8 cellular contexts compared by ENCODE assay signal in genomic region chr1:228109073-228109961, GRCh38. TPM values are rescaled to one million over a fixed set of nuclear protein-coding genes. Genes with fewer than 3 reads are reported as not detected.
A peak's percentile ranks its signal among the peaks of the same experiment; 100 is the strongest.
DNase-seq lines count a peak whose midpoint lies in the region; ATAC-seq and TF ChIP-seq lines count a peak whose summit lies in the region.

Gene MRPL55, minus strand, starts transcription at chr1:228109299. Its CDS starts 1,039 bp downstream, at chr1:228108260.

- POLR2A ChIA-PET in SK-N-SH (lab: Yijun Ruan, JAX) = interaction anchor here (0.6 to 1.4 kb wide), 2 partner anchors 42 to 298 kb away, joined by 3 to 8 read pairs; partner anchors contain the start of gene TRIM11

- no peak for TF ChIP-seq RAD21 in SK-N-SH (IDR thresholded peaks at IDR 0.05; ENCODE audit: low read length)

- no peaks in the 10 kb centered on the region for H3K9me3 ChIP-seq in SK-N-SH

- TF ChIP-seq CTCF in GM06990 (IDR thresholded peaks at IDR 0.05; ENCODE audit: insufficient read depth, low read length, poor library complexity, severe bottlenecking) (peak; percentile 5), SK-N-SH (IDR thresholded peaks at IDR 0.05) (peak; percentile 27; the same call in 1 of the 2 replicates)

- DNase-seq in GM06990 (ENCODE audit: extremely low read depth, insufficient read length) (peak; percentile 98), NCI-H1048 (lab: John Stamatoyannopoulos, UW) (peak; percentile 97), SK-N-SH (peak; percentile 96), globus pallidus (ENCODE audit: low spot score) (peak; percentile 98), occipital lobe (lab: John Stamatoyannopoulos, UW) (peak; percentile 98)
- DNase-seq in activated naive CD4-positive, alpha-beta T cell treated with anti-CD3 and anti-CD28 coated beads, Interleukin-2, amount 50 U/mL, for 16 hours = peak; percentile 96

- H3K4me1 ChIP-seq in SK-N-SH (ENCODE audit: control insufficient read depth in 1 of 2, insufficient read depth in 2 of 2, low read depth in 1 of 2, low read length in 1 of 2) = peaks cover 4 to 27% of the 10 kb centered on the region in 2 experiments; a peak in 3 of 4 replicates

- no peaks in the 10 kb centered on the region for H4K20me1 ChIP-seq in SK-N-SH (ENCODE audit: insufficient read depth)

- peak within 1 kb of the TSS; percentile 91 for H2AFZ ChIP-seq in SK-N-SH (ENCODE audit: low read depth)

- no peak for TF ChIP-seq EP300 in SK-N-SH (IDR thresholded peaks at IDR 0.05; ENCODE audit: borderline replicate concordance in 1 of 2, low read depth in 1 of 2, low read length in 1 of 2)

- H3K27me3 ChIP-seq in GM06990 (replicated peaks; ENCODE audit: control insufficient read depth, insufficient read depth, low read length) (no peaks in the 10 kb centered on the region), SK-N-SH (ENCODE audit: insufficient read depth) (no peaks in the 10 kb centered on the region)

- ATAC-seq in HG02588 (IDR thresholded peaks at IDR 0.05; ENCODE audit: unreplicated experiment) = peak; percentile 90

- H3K27ac ChIP-seq in SK-N-SH (ENCODE audit: low read depth in 2 of 2, low read length in 1 of 2) (peak within 1 kb of the TSS; percentile 49 to 79; a peak in 3 of 4 replicates), temporal lobe (ENCODE audit: low read depth, low read length) (peak within 1 kb of the TSS; percentile 92)

- H3K9ac ChIP-seq in SK-N-SH = peak within 1 kb of the TSS; percentile 93

- H3K4me3 ChIP-seq in GM06990 (replicated peaks; ENCODE audit: low read depth, low read length) (peak within 1 kb of the TSS; percentile 99), SK-N-SH (ENCODE audit: low read depth in 2 of 2, low read length in 1 of 2) (peak within 1 kb of the TSS; percentile 100)

- peak within 1 kb of the TSS; percentile 89 for H3K4me2 ChIP-seq in SK-N-SH

- no peaks in the 10 kb centered on the region for H3F3A ChIP-seq in SK-N-SH (replicated peaks; ENCODE audit: insufficient read depth)

- peaks cover 15% of the 10 kb centered on the region for H3K36me3 ChIP-seq in GM06990 (ENCODE audit: control insufficient read depth, insufficient read depth, low read length)
- peaks cover 6 to 23% of the 10 kb centered on the region in 2 experiments for H3K36me3 ChIP-seq in SK-N-SH (replicated peaks in 1 of 2; ENCODE audit: control insufficient read depth in 1 of 2, insufficient read depth in 2 of 2, low read length in 1 of 2)

- H3K79me2 ChIP-seq in SK-N-SH (ENCODE audit: insufficient read depth) = peaks cover 18% of the 10 kb centered on the region; the same call in 1 of the 2 replicates

- 2% methylated on average over 49 of the region's 66 CpGs for WGBS in SK-N-SH (ENCODE audit: low lambda C conversion rate)

- H3K9me2 ChIP-seq in SK-N-SH = no peaks in the 10 kb centered on the region

- CTCF ChIA-PET in SK-N-SH (lab: Yijun Ruan, JAX) = interaction anchor here (0.7 to 5.6 kb wide), 5 partner anchors 21 to 70 kb away, joined by 3 to 31 read pairs (median 4); no protein-coding TSS in a partner anchor

TF ChIP-seq in SK-N-SH, 30 proteins besides CTCF, POLR2A, EP300 and RAD21:
- TF ChIP-seq MXI1 (IDR thresholded peaks at IDR 0.05; ENCODE audit: low read depth, low read length) = peak; percentile 84; the same call in 1 of the 2 replicates
- TF ChIP-seq TCF12 (IDR thresholded peaks at IDR 0.05) = no peak
- TF ChIP-seq POLR2AphosphoS5 (IDR thresholded peaks at IDR 0.05; ENCODE audit: low read depth, low read length) = peak; percentile 91
- no peak for TF ChIP-seq RXRA (IDR thresholded peaks at IDR 0.05; ENCODE audit: borderline replicate concordance, low read depth)
- peak; percentile 72 for TF ChIP-seq TAF1 (IDR thresholded peaks at IDR 0.05; ENCODE audit: borderline replicate concordance, low read depth, low read length)
- TF ChIP-seq, protein P1, sequence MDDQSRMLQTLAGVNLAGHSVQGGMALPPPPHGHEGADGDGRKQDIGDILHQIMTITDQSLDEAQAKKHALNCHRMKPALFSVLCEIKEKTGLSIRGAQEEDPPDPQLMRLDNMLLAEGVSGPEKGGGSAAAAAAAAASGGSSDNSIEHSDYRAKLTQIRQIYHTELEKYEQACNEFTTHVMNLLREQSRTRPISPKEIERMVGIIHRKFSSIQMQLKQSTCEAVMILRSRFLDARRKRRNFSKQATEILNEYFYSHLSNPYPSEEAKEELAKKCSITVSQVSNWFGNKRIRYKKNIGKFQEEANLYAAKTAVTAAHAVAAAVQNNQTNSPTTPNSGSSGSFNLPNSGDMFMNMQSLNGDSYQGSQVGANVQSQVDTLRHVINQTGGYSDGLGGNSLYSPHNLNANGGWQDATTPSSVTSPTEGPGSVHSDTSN (IDR thresholded peaks at IDR 0.05) = peak; percentile 29; the same call in 1 of the 2 replicates
- TF ChIP-seq CHD2 (IDR thresholded peaks at IDR 0.05; ENCODE audit: low read length, partially characterized antibody) = peak; percentile 71
- TF ChIP-seq NRF1 (IDR thresholded peaks at IDR 0.05; ENCODE audit: low read depth, low read length) = peak; percentile 30; the same call in 1 of the 2 replicates
- TF ChIP-seq MAX (IDR thresholded peaks at IDR 0.05; ENCODE audit: low read depth) = peak; percentile 78; the same call in 1 of the 2 replicates
- TF ChIP-seq FOXJ3 (CRISPR knock-in tag; IDR thresholded peaks at IDR 0.05) = 0 out of 2 replicates have a peak, but pooled peaks have one; percentile 31
- peak; percentile 21; the same call in 1 of the 2 replicates for TF ChIP-seq REST (IDR thresholded peaks at IDR 0.05; ENCODE audit: low read depth, low read length)
- TF ChIP-seq USF1 (IDR thresholded peaks at IDR 0.05; ENCODE audit: borderline replicate concordance, low read depth) = no peak
- no peak for TF ChIP-seq ELF1 (IDR thresholded peaks at IDR 0.05)
- TF ChIP-seq USF2 (IDR thresholded peaks at IDR 0.05; ENCODE audit: borderline replicate concordance, low read depth, low read length) = no peak

RNA-seq across cellular contexts. Expression of gene MRPL55, which starts in this region (rescaled TPM):
- polyA plus RNA-seq in SK-N-SH (2012; rRNA removed) = 70.3 and 75.3 TPM in 2 replicates
- polyA plus RNA-seq in SK-N-SH (2012; cell fraction: cytosol; rRNA removed) = 27.2 and 49.1 TPM in 2 replicates
- polyA plus RNA-seq in SK-N-SH (2012; cell fraction: nucleus; rRNA removed) = 185 and 306 TPM in 2 replicates
- total RNA-seq in occipital lobe (24.8 TPM), temporal lobe (66.4 TPM)

Comparison
In these comparisons a context has a peak if more than half of its experiments do, and no peak if none do; other contexts are left out.
1. Peak in every context shown above with its lines: DNase-seq, ATAC-seq, H3K4me3 ChIP-seq and H3K27ac ChIP-seq.